ENCODE assay signal across 31 cellular contexts in the genomic region with DNA sequence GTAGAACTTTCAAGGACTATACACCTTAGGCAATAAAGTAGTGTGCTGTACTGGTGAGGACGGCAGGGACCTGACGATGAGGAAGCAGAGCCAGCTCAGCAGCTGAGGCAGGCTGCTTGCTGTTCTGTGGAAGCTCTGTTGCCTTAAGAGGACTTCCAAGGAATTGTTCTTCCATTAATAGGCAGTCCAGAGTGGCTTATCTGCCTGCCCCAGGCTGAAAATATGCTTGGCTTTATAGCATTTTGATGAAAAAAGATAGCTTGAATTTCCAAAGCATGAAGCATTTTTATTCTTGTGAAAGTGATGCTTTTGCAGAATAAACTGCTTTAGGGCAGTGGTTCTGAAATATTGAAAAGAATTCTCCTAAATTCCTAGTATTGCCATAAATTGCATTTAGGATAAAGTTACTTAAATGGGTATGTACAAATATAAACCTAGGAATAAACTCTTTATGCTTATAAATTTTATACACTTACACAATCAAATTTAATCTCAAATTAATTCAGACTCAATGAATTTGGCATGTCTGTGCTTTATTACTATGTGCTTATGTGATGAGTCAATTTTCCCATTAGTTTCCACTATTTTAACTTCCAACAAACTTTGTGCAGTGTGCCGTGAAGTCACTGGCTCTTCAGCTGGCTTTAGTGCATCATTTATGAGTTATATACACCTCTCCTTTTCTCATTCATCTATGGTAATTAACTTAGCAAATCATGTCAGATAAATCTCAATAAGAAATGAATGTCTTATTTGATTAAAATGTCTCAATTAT.
DNase-seq lines count a peak whose midpoint lies in the region; ATAC-seq, FAIRE-seq and TF ChIP-seq lines count a peak whose summit lies in the region.
"Had no signal": no experiment of that assay in that cellular context is flagged by ENCODE, and none has a peak within 500 bp of the region (broad histone marks: within the 10 kb centered on the region; RNA-seq: fewer than 3 reads in every experiment).

No MANE protein-coding gene starts in this region.

- H3K4me1 Mint-ChIP-seq in HFFc6 (ENCODE audit: low read depth) (peaks cover 23% of the 10 kb centered on the region), astrocyte (ENCODE audit: low read depth, unreplicated experiment) (no peaks in the 10 kb centered on the region)
- H3K4me1 Mint-ChIP-seq in activated CD4-positive, alpha-beta T cell treated with anti-CD3 and anti-CD28 coated beads, Interleukin-2, amount 10 ng/mL, durations not matched to agents 24 days and 14 days: no peaks in the 10 kb centered on the region
- H3K4me1 Mint-ChIP-seq: activated CD4-positive, alpha-beta memory T cell treated with anti-CD3 and anti-CD28 coated beads, Interleukin-2, amount 10 ng/mL, durations not matched to agents 7 days and 5 days; activated naive CD4-positive, alpha-beta T cell treated with anti-CD3 and anti-CD28 coated beads, Interleukin-2, amount 50 U/mL, for 24 hours; naive B cell; stimulated activated naive B cell treated with anti-CD40 and anti-IgM and Interleukin-4, amounts not matched to agents 10 μg/mL and 1 μg/mL and 100 μg/mL, for 72 hours had no signal

- no peaks in the 10 kb centered on the region for H4K20me1 ChIP-seq in astrocyte (ENCODE audit: insufficient read depth, low read length)

- H3K4me3 Mint-ChIP-seq in HFFc6: peak overlapping the region; percentile 35
- H3K4me3 Mint-ChIP-seq in astrocyte (ENCODE audit: unreplicated experiment): no peak overlapping the region
- H3K4me3 Mint-ChIP-seq in activated CD4-positive, alpha-beta T cell treated with anti-CD3 and anti-CD28 coated beads, Interleukin-2, amount 10 ng/mL, durations not matched to agents 24 days and 14 days: no peak overlapping the region
- H3K4me3 Mint-ChIP-seq: activated CD4-positive, alpha-beta memory T cell treated with anti-CD3 and anti-CD28 coated beads, Interleukin-2, amount 10 ng/mL, durations not matched to agents 7 days and 5 days; activated naive CD4-positive, alpha-beta T cell treated with anti-CD3 and anti-CD28 coated beads, Interleukin-2, amount 50 U/mL, for 24 hours; CD4-positive, CD25-positive, alpha-beta regulatory T cell; effector memory CD8-positive, alpha-beta T cell; naive B cell; stimulated activated naive B cell treated with anti-CD40 and anti-IgM and Interleukin-4, amounts not matched to agents 10 μg/mL and 1 μg/mL and 100 μg/mL, for 72 hours; T-helper 2 cell treated with Interferon-gamma antibody and Interleukin-4, amounts not matched to agents 5 μg/mL and 100 μg/mL, for 36 hours had no signal

- no peak overlapping the region for H2AFZ ChIP-seq in astrocyte (ENCODE audit: low read depth, low read length)

- peak; percentile 59 for FAIRE-seq in astrocyte (lab: Jason Lieb, UNC)
- FAIRE-seq: GM12878 had no signal

- H3K27me3 Mint-ChIP-seq in HFFc6 (ENCODE audit: insufficient read depth) (peaks cover 7% of the 10 kb centered on the region), astrocyte (ENCODE audit: low read depth, unreplicated experiment) (peaks cover 11% of the 10 kb centered on the region)
- H3K27me3 Mint-ChIP-seq in activated CD4-positive, alpha-beta T cell treated with anti-CD3 and anti-CD28 coated beads, Interleukin-2, amount 10 ng/mL, durations not matched to agents 24 days and 14 days: peaks cover 20% of the 10 kb centered on the region

- H3K9me3 Mint-ChIP-seq in HFFc6: peaks cover 13% of the 10 kb centered on the region
- peaks cover 15% of the 10 kb centered on the region for H3K9me3 Mint-ChIP-seq in astrocyte (ENCODE audit: unreplicated experiment)
- peaks cover 6% of the 10 kb centered on the region for H3K9me3 Mint-ChIP-seq in activated CD4-positive, alpha-beta T cell treated with anti-CD3 and anti-CD28 coated beads, Interleukin-2, amount 10 ng/mL, durations not matched to agents 24 days and 14 days
- H3K9me3 Mint-ChIP-seq: effector memory CD8-positive, alpha-beta T cell; T-helper 2 cell treated with Interferon-gamma antibody and Interleukin-4, amounts not matched to agents 5 μg/mL and 100 μg/mL, for 36 hours had no signal

- peak overlapping the region; percentile 66 for H3K27ac Mint-ChIP-seq in HFFc6
- no peak overlapping the region for H3K27ac Mint-ChIP-seq in astrocyte (ENCODE audit: unreplicated experiment)
- H3K27ac Mint-ChIP-seq in activated CD4-positive, alpha-beta T cell treated with anti-CD3 and anti-CD28 coated beads, Interleukin-2, amount 10 ng/mL, durations not matched to agents 24 days and 14 days: no peak overlapping the region
- H3K27ac Mint-ChIP-seq: activated CD4-positive, alpha-beta memory T cell treated with anti-CD3 and anti-CD28 coated beads, Interleukin-2, amount 10 ng/mL, durations not matched to agents 7 days and 5 days; activated naive CD4-positive, alpha-beta T cell treated with anti-CD3 and anti-CD28 coated beads, Interleukin-2, amount 50 U/mL, for 24 hours; CD4-positive, CD25-positive, alpha-beta regulatory T cell; effector memory CD8-positive, alpha-beta T cell; naive B cell; stimulated activated naive B cell treated with anti-CD40 and anti-IgM and Interleukin-4, amounts not matched to agents 10 μg/mL and 1 μg/mL and 100 μg/mL, for 72 hours; T-helper 2 cell treated with Interferon-gamma antibody and Interleukin-4, amounts not matched to agents 5 μg/mL and 100 μg/mL, for 36 hours had no signal

- no peak for TF ChIP-seq EP300 in sigmoid colon (IDR thresholded peaks at IDR 0.05)

- 0 out of 2 replicates have a peak, but pooled peaks cover 7% of the 10 kb centered on the region for H3K36me3 Mint-ChIP-seq in HFFc6 (ENCODE audit: low read depth)
- H3K36me3 Mint-ChIP-seq in astrocyte (ENCODE audit: low read depth, unreplicated experiment): peaks cover 2% of the 10 kb centered on the region
- H3K36me3 Mint-ChIP-seq in activated CD4-positive, alpha-beta T cell treated with anti-CD3 and anti-CD28 coated beads, Interleukin-2, amount 10 ng/mL, durations not matched to agents 24 days and 14 days (ENCODE audit: low read depth): no peaks in the 10 kb centered on the region
- H3K36me3 Mint-ChIP-seq: naive B cell; stimulated activated naive B cell treated with anti-CD40 and anti-IgM and Interleukin-4, amounts not matched to agents 10 μg/mL and 1 μg/mL and 100 μg/mL, for 72 hours had no signal

- intact Hi-C loops in activated CD4-positive, alpha-beta T cell treated with anti-CD3 and anti-CD28 coated beads, Interleukin-2, amount 10 ng/mL, durations not matched to agents 24 days and 14 days (cut with micrococcal nuclease): no loop called here
- intact Hi-C loops in sigmoid colon (cut with DNase I): no loop called here

- H3K4me1 ChIP-seq in astrocyte (ENCODE audit: insufficient read depth, low read length) (no peaks in the 10 kb centered on the region), sigmoid colon (no peaks in the 10 kb centered on the region)
- H3K4me1 ChIP-seq: heart right ventricle, prostate gland, suprapubic skin, upper lobe of right lung had no signal

- H3K36me3 ChIP-seq in astrocyte (ENCODE audit: insufficient read depth, low read length) (no peaks in the 10 kb centered on the region), sigmoid colon (no peaks in the 10 kb centered on the region)
- H3K36me3 ChIP-seq: heart right ventricle, neutrophil, prostate gland, suprapubic skin, upper lobe of right lung had no signal

- H3K4me2 ChIP-seq in astrocyte (ENCODE audit: low read length): no peak overlapping the region

- no peaks in the 10 kb centered on the region for H3K9me3 ChIP-seq in astrocyte (ENCODE audit: insufficient read depth, low read depth, low read length)
- H3K9me3 ChIP-seq in sigmoid colon: no peaks in the 10 kb centered on the region
- H3K9me3 ChIP-seq: neutrophil, prostate gland, suprapubic skin, upper lobe of right lung had no signal

- no peaks in the 10 kb centered on the region for H3K79me2 ChIP-seq in astrocyte (ENCODE audit: insufficient read depth, low read length)

- peak; percentile 68 for DNase-seq in HFFc6
- DNase-seq in astrocyte (ENCODE audit: low read depth): peak; percentile 70
- peak; percentile 24 for DNase-seq in fibroblast of villous mesenchyme (ENCODE audit: low read depth)
- peak; percentile 3 for DNase-seq in superior temporal gyrus (ENCODE audit: extremely low spot score)
- DNase-seq in activated CD4-positive, alpha-beta T cell treated with anti-CD3 and anti-CD28 coated beads, Interleukin-2, amount 10 ng/mL, durations not matched to agents 24 days and 14 days: no peak
- no peak for DNase-seq in sigmoid colon
- DNase-seq: activated CD4-positive, alpha-beta memory T cell treated with anti-CD3 and anti-CD28 coated beads, Interleukin-2, amount 10 ng/mL, durations not matched to agents 7 days and 5 days; activated CD4-positive, alpha-beta T cell treated with anti-CD3 and anti-CD28 coated beads for 1 hour; activated CD8-positive, alpha-beta memory T cell treated with anti-CD3 and anti-CD28 coated beads, Interleukin-2, amount 50 U/mL, for 4 hours; anterior cingulate cortex; CD4-positive, CD25-positive, alpha-beta regulatory T cell; cortex of kidney; effector memory CD8-positive, alpha-beta T cell; erythroblast; foreskin melanocyte; HCEC 1CT; heart right ventricle; naive B cell; NCI-H1417; NCI-H2081; NCI-H526; Right ventricle myocardium superior; stimulated activated naive B cell treated with anti-CD40 and anti-IgM and Interleukin-4, amounts not matched to agents 10 μg/mL and 1 μg/mL and 100 μg/mL, for 72 hours; upper lobe of right lung had no signal

- H3K27ac ChIP-seq in astrocyte (ENCODE audit: low read depth, low read length) (no peak overlapping the region), sigmoid colon (no peak overlapping the region)
- H3K27ac ChIP-seq: heart right ventricle, neutrophil, prostate gland, suprapubic skin, upper lobe of right lung had no signal

- TF ChIP-seq CTCF in HFFc6 (IDR thresholded peaks at IDR 0.05): no peak
- TF ChIP-seq CTCF in astrocyte (IDR thresholded peaks at IDR 0.05; ENCODE audit: insufficient read depth, low read depth, low read length): no peak
- no peak for TF ChIP-seq CTCF in fibroblast of villous mesenchyme (IDR thresholded peaks at IDR 0.05; ENCODE audit: insufficient read depth, low read depth, low read length)
- no peak for TF ChIP-seq CTCF in sigmoid colon (IDR thresholded peaks at IDR 0.05)

- TF ChIP-seq POLR2A in sigmoid colon (IDR thresholded peaks at IDR 0.05): no peak

- H3K4me3 ChIP-seq in astrocyte (ENCODE audit: insufficient read depth, low read depth, low read length): no peak overlapping the region
- no peak overlapping the region for H3K4me3 ChIP-seq in fibroblast of villous mesenchyme (ENCODE audit: low read depth, low read length)
- H3K4me3 ChIP-seq in sigmoid colon: no peak overlapping the region
- H3K4me3 ChIP-seq: GM12878, heart right ventricle, prostate gland, suprapubic skin, upper lobe of right lung had no signal

- WGBS in sigmoid colon, 2 donors: 43 to 59% methylated on average over 3 of the region's 3 CpGs

- no peak overlapping the region for H3K9ac ChIP-seq in astrocyte (ENCODE audit: low read length)

- no peaks in the 10 kb centered on the region for H3K27me3 ChIP-seq in astrocyte (ENCODE audit: insufficient read depth, low read length)
- no peaks in the 10 kb centered on the region for H3K27me3 ChIP-seq in sigmoid colon
- H3K27me3 ChIP-seq: heart right ventricle, neutrophil, suprapubic skin, upper lobe of right lung had no signal

- no peak for ATAC-seq in GM21576 (IDR thresholded peaks at IDR 0.05; ENCODE audit: unreplicated experiment)
- ATAC-seq: effector memory CD8-positive, alpha-beta T cell; GM12878; heart right ventricle; stimulated activated naive B cell treated with anti-CD40 and anti-IgM and Interleukin-4, amounts not matched to agents 10 μg/mL and 1 μg/mL and 100 μg/mL, for 72 hours; upper lobe of right lung had no signal

Comparison
In these comparisons a context has a peak if more than half of its experiments do, and no peak if none do; other contexts are left out.
1. DNase-seq: peak in HFFc6 (single experiment), astrocyte (single experiment), fibroblast of villous mesenchyme (single experiment) and superior temporal gyrus (single experiment); none in activated CD4-positive, alpha-beta T cell treated with anti-CD3 and anti-CD28 coated beads, Interleukin-2, amount 10 ng/mL, durations not matched to agents 24 days and 14 days (single experiment) and sigmoid colon (single experiment).